Comparison of ENCODE assay signal across 9 cellular contexts in genomic region chr16:29994613-29995329, GRCh38. TPM values are rescaled to one million over a fixed set of nuclear protein-coding genes. Genes with fewer than 3 reads are reported as not detected.
DNase-seq lines count a peak whose midpoint lies in the region; ATAC-seq and TF ChIP-seq lines count a peak whose summit lies in the region.
"Had no signal": no experiment of that assay in that cellular context is flagged by ENCODE, and none has a peak within 500 bp of the region (broad histone marks: within the 10 kb centered on the region; RNA-seq: fewer than 3 reads in every experiment).

No MANE protein-coding gene starts in this region.

- H4K20me1 ChIP-seq in KMS-11 (ENCODE audit: insufficient read depth), result no peaks in the 10 kb centered on the region

- H3K79me2 ChIP-seq in KMS-11 (ENCODE audit: insufficient read depth, low read depth), result peaks cover 10% of the 10 kb centered on the region; the same call in 1 of the 2 replicates

- peak overlapping the region; percentile 95 for H2AFZ ChIP-seq in KMS-11 (ENCODE audit: low read depth)

- no peaks in the 10 kb centered on the region for H3K27me3 Mint-ChIP-seq in CD8-positive, alpha-beta memory T cell

- TF ChIP-seq CTCF in KMS-11 (conservative IDR thresholded peaks at IDR 0.05; ENCODE audit: low read depth, low read length) (no peak), prostate gland (IDR thresholded peaks at IDR 0.05) (no peak)

- peaks cover 29 to 54% (median 44%) of the 10 kb centered on the region in 3 donors for H3K4me1 Mint-ChIP-seq in CD8-positive, alpha-beta memory T cell

- peaks cover 0 to 74% (median 8%) of the 10 kb centered on the region in 3 donors for H3K36me3 Mint-ChIP-seq in CD8-positive, alpha-beta memory T cell

- CTCF ChIA-PET in CD8-positive, alpha-beta memory T cell (lab: Charles Lee), result interaction anchor here (0.8 to 1.9 kb wide), 3 partner anchors 14 to 131 kb away, joined by 3 to 4 read pairs (median 4); partner anchors contain the start of genes CDIPT and TAOK2

- TF ChIP-seq POLR2A in prostate gland (IDR thresholded peaks at IDR 0.05), result no peak

- peak overlapping the region; percentile 100 for H3K9ac ChIP-seq in KMS-11

- peaks cover 6% of the 10 kb centered on the region for H3K36me3 ChIP-seq in CD8-positive, alpha-beta memory T cell (ENCODE audit: insufficient read depth, low read length)
- H3K36me3 ChIP-seq in KMS-11 (ENCODE audit: insufficient read depth) (no peaks in the 10 kb centered on the region), prostate gland (peaks cover 0 to 2% of the 10 kb centered on the region in 2 donors)

- intact Hi-C loops in Right ventricle myocardium superior (cut with DNase I), result loop anchor here (10.0 kb wide), 1 partner anchor 180 kb away; the partner anchor contains the start of genes PAGR1 and PRRT2
- intact Hi-C loops in prostate gland (cut with DNase I), result loop anchor here (5.0 to 10.0 kb wide), 2 partner anchors 70 to 182 kb away; partner anchors contain the start of genes KCTD13 and PRRT2

- no peaks in the 10 kb centered on the region for H3K27me3 ChIP-seq in CD8-positive, alpha-beta memory T cell (ENCODE audit: insufficient read depth, low read length, poor library complexity, severe bottlenecking)
- H3K27me3 ChIP-seq in KMS-11 (ENCODE audit: insufficient read depth, low read depth) (no peaks in the 10 kb centered on the region), prostate gland (replicated peaks; ENCODE audit: insufficient read depth) (no peaks in the 10 kb centered on the region)

- POLR2A ChIA-PET in CD8-positive, alpha-beta memory T cell (lab: Charles Lee), result interaction anchor here (0.6 to 3.8 kb wide), 5 partner anchors 9 to 236 kb away, joined by 3 to 14 read pairs (median 4); partner anchors contain the start of genes PAGR1, TAOK2 and TMEM219

- H3K4me2 ChIP-seq in KMS-11, result peak overlapping the region; percentile 93

- H3K4me3 Mint-ChIP-seq in CD8-positive, alpha-beta memory T cell, result peak overlapping the region; percentile 95 to 99 (median 96)

- ATAC-seq in GM21381 (IDR thresholded peaks at IDR 0.05; ENCODE audit: unreplicated experiment) (peak; percentile 29), Right ventricle myocardium superior (ENCODE audit: poor library complexity) (peak; percentile 46), HG03469 (IDR thresholded peaks at IDR 0.05; ENCODE audit: unreplicated experiment) (no peak)

- H3K27ac ChIP-seq in CD8-positive, alpha-beta memory T cell (ENCODE audit: low read depth, low read length), result peak overlapping the region; percentile 95
- H3K27ac ChIP-seq in KMS-11 (peak overlapping the region; percentile 100), prostate gland (peak overlapping the region; percentile 94 to 95)

- no peaks in the 10 kb centered on the region for H3K9me3 Mint-ChIP-seq in CD8-positive, alpha-beta memory T cell

- H3K9me3 ChIP-seq in CD8-positive, alpha-beta memory T cell (ENCODE audit: low read length), result no peaks in the 10 kb centered on the region
- no peaks in the 10 kb centered on the region for H3K9me3 ChIP-seq in prostate gland

- H3K4me3 ChIP-seq in CD8-positive, alpha-beta memory T cell (ENCODE audit: low read length), result peak overlapping the region; percentile 83
- peak overlapping the region; percentile 9 for H3K4me3 ChIP-seq in KMS-11 (IDR thresholded peaks at IDR 0.05; ENCODE audit: insufficient read depth, low read depth, low read length)
- H3K4me3 ChIP-seq in prostate gland, result peak overlapping the region; percentile 68 to 78

- H3K27ac Mint-ChIP-seq in CD8-positive, alpha-beta memory T cell, result peak overlapping the region; percentile 96 to 99 (median 98)

- peaks cover 19% of the 10 kb centered on the region for H3K4me1 ChIP-seq in CD8-positive, alpha-beta memory T cell (ENCODE audit: insufficient read depth, low read length)
- peaks cover 17% of the 10 kb centered on the region for H3K4me1 ChIP-seq in KMS-11 (ENCODE audit: low read depth, poor library complexity, severe bottlenecking)
- H3K4me1 ChIP-seq in prostate gland (replicated peaks), result peaks cover 10% of the 10 kb centered on the region

- whole genome bisulfite sequencing in prostate gland, result 8% methylated on average over 23 of the region's 24 CpGs

- peak in 2 of 5 donors; percentile 58 to 62 for DNase-seq in CD8-positive, alpha-beta memory T cell
- peak; percentile 63 for DNase-seq in activated T-helper 9 cell treated with anti-CD3 and anti-CD28 coated beads, Interleukin-2, amount 50 U/mL, for 16 hours (ENCODE audit: low read depth)
- DNase-seq in Right ventricle myocardium superior (peak; percentile 4), prostate gland (ENCODE audit: low spot score) (no peak), amniotic stem cell (lab: John Stamatoyannopoulos, UW) (no peak)

RNA-seq across cellular contexts. Expression of gene HIRIP3, which starts 0.6 kb away (rescaled TPM):
- total RNA-seq in CD8-positive, alpha-beta memory T cell, result 10 to 100 TPM; 45.6 to 48.0 TPM
- polyA plus RNA-seq in CD8-positive, alpha-beta memory T cell, result 22.0 TPM
- total RNA-seq in Right ventricle myocardium superior (19.5 TPM), prostate gland (10 to 100 TPM; 10.8 to 22.4 TPM)

RNA-seq across cellular contexts. Expression of gene INO80E, which starts 1.3 kb away (rescaled TPM):
- 100 to 1,000 TPM; 121 to 123 TPM for total RNA-seq in CD8-positive, alpha-beta memory T cell
- 6.5 TPM for polyA plus RNA-seq in CD8-positive, alpha-beta memory T cell
- 28.0 TPM for total RNA-seq in Right ventricle myocardium superior
- total RNA-seq in prostate gland, result 100 to 1,000 TPM in 1 of 2 donors, 10 to 100 TPM in 1; 51.8 to 113 TPM

RNA-seq across cellular contexts. Expression of gene DOC2A, which starts 16.1 kb away (rescaled TPM):
- total RNA-seq in CD8-positive, alpha-beta memory T cell, result under 1 TPM; 0.13 to 0.42 TPM
- not detected for polyA plus RNA-seq in CD8-positive, alpha-beta memory T cell
- total RNA-seq in Right ventricle myocardium superior, result 0.13 TPM
- 1 to 10 TPM; 3.0 to 6.4 TPM for total RNA-seq in prostate gland
- total RNA-seq: T-helper 1 cell treated with Interleukin-12 subunit alpha and Interleukin-12 subunit beta and Interleukin-4 antibody, amounts not matched to agents 30 ng/mL and 1 ng/mL, for 36 hours had no signal

RNA-seq across cellular contexts. Expression of gene TAOK2, which starts 21.1 kb away (rescaled TPM):
- 10 to 100 TPM; 41.8 to 44.3 TPM for total RNA-seq in CD8-positive, alpha-beta memory T cell
- 7.1 TPM for polyA plus RNA-seq in CD8-positive, alpha-beta memory T cell
- total RNA-seq in Right ventricle myocardium superior (29.7 TPM), prostate gland (10 to 100 TPM; 43.8 to 97.4 TPM)

RNA-seq across cellular contexts. Expression of gene C16orf92, which starts 28.2 kb away (rescaled TPM):
- not detected for total RNA-seq in CD8-positive, alpha-beta memory T cell
- not detected for polyA plus RNA-seq in CD8-positive, alpha-beta memory T cell
- total RNA-seq in Right ventricle myocardium superior, result not detected
- not detected for total RNA-seq in prostate gland
- total RNA-seq: T-helper 1 cell treated with Interleukin-12 subunit alpha and Interleukin-12 subunit beta and Interleukin-4 antibody, amounts not matched to agents 30 ng/mL and 1 ng/mL, for 36 hours had no signal

Comparison
In these comparisons a context has a peak if more than half of its experiments do, and no peak if none do; other contexts are left out.
1. DNase-seq: peak in activated T-helper 9 cell treated with anti-CD3 and anti-CD28 coated beads, Interleukin-2, amount 50 U/mL, for 16 hours (single experiment) and Right ventricle myocardium superior (single experiment); none in prostate gland (single experiment) and amniotic stem cell (single experiment).
2. H3K4me3 ChIP-seq: peak in every context shown above with its lines; median percentile 83 in CD8-positive, alpha-beta memory T cell; 73 in prostate gland; 9 in KMS-11.
3. Peak in every context shown above with its lines, with median percentiles within 50 percentile points of each other: H3K27ac ChIP-seq.